ENCODE assay signal across 33 cellular contexts in genomic region chr12:103519632-103520031, GRCh38. TPM values are rescaled to one million over a fixed set of nuclear protein-coding genes. Genes with fewer than 3 reads are reported as not detected.
"Had no signal": no experiment of that assay in that cellular context is flagged by ENCODE, and none has a peak within 500 bp of the region (broad histone marks: within the 10 kb centered on the region; RNA-seq: fewer than 3 reads in every experiment).

No MANE protein-coding gene starts in this region.

- H3K27ac ChIP-seq: coronary artery, esophagus squamous epithelium, heart right ventricle, neutrophil, parathyroid adenoma, right atrium auricular region, thoracic aorta, tibial nerve, upper lobe of left lung had no signal

- H3K9me3 Mint-ChIP-seq: mesothelial cell of epicardium; neural crest cell; stimulated activated effector memory CD8-positive, alpha-beta T cell treated with anti-CD3 and anti-CD28 coated beads, Interleukin-12 subunit alpha, Interleukin-12 subunit beta, amount 100 ng/mL, for 72 hours had no signal

- H3K36me3 ChIP-seq: esophagus squamous epithelium, heart right ventricle, neutrophil, right atrium auricular region, thoracic aorta, tibial nerve, upper lobe of left lung had no signal

- H3K36me3 Mint-ChIP-seq: mesothelial cell of epicardium; natural killer cell treated with Interleukin-12 subunit alpha and Interleukin-12 subunit beta and Interleukin-15 and Interleukin-18, amount 100 ng/mL, for 72 hours; stimulated activated effector memory CD8-positive, alpha-beta T cell treated with anti-CD3 and anti-CD28 coated beads, Interleukin-12 subunit alpha, Interleukin-12 subunit beta, amount 100 ng/mL, for 72 hours had no signal

- DNase-seq: dermis blood vessel endothelial cell; effector memory CD4-positive, alpha-beta T cell; erythroblast; esophagus squamous epithelium; foreskin melanocyte; glutamatergic neuron; heart right ventricle; hippocampal formation; mesenchymal stem cell; mucosa of descending colon; stimulated activated CD4-positive, alpha-beta T cell treated with anti-CD3 and anti-CD28 coated beads, Interleukin-2, amount 100 ng/mL, for 24 hours; stimulated activated CD4-positive, alpha-beta T cell treated with anti-CD3 and anti-CD28 coated beads, Interleukin-4, amount 100 ng/mL, for 24 hours; upper lobe of left lung had no signal

- H3K4me1 Mint-ChIP-seq: stimulated activated effector memory CD8-positive, alpha-beta T cell treated with anti-CD3 and anti-CD28 coated beads, Interleukin-12 subunit alpha, Interleukin-12 subunit beta, amount 100 ng/mL, for 72 hours had no signal

- H3K4me3 ChIP-seq: coronary artery, esophagus squamous epithelium, heart right ventricle, lung, mucosa of descending colon, right atrium auricular region, smooth muscle cell, thoracic aorta, tibial nerve, upper lobe of left lung had no signal

- H3K4me1 ChIP-seq: heart right ventricle, parathyroid adenoma, right atrium auricular region, tibial nerve, upper lobe of left lung had no signal

- ATAC-seq: heart right ventricle; left lobe of liver; mucosa of descending colon; natural killer cell treated with Interleukin-12 subunit alpha and Interleukin-12 subunit beta and Interleukin-15 and Interleukin-18, amount 100 ng/mL, for 72 hours; sciatic nerve; stimulated activated effector memory CD8-positive, alpha-beta T cell treated with anti-CD3 and anti-CD28 coated beads, Interleukin-12 subunit alpha, Interleukin-12 subunit beta, amount 100 ng/mL, for 72 hours had no signal

- H3K27me3 Mint-ChIP-seq: stimulated activated naive CD8-positive, alpha-beta T cell treated with anti-CD3 and anti-CD28 coated beads, Interleukin-15, Interleukin-2, amounts not matched to agents 100 ng/mL and 50 ng/mL, for 24 hours had no signal

- H3K4me3 Mint-ChIP-seq: mesothelial cell of epicardium; naive B cell; natural killer cell treated with Interleukin-12 subunit alpha and Interleukin-12 subunit beta and Interleukin-15 and Interleukin-18, amount 100 ng/mL, for 72 hours; neural crest cell; stimulated activated effector memory CD8-positive, alpha-beta T cell treated with anti-CD3 and anti-CD28 coated beads, Interleukin-12 subunit alpha, Interleukin-12 subunit beta, amount 100 ng/mL, for 72 hours; stimulated activated naive CD8-positive, alpha-beta T cell treated with anti-CD3 and anti-CD28 coated beads, Interleukin-15, Interleukin-2, amounts not matched to agents 100 ng/mL and 50 ng/mL, for 24 hours had no signal

- H3K27me3 ChIP-seq: esophagus squamous epithelium, heart right ventricle, neutrophil, right atrium auricular region, tibial nerve, upper lobe of left lung had no signal

- H3K9me3 ChIP-seq: esophagus squamous epithelium, heart right ventricle, mucosa of descending colon, neutrophil, right atrium auricular region, thoracic aorta, tibial nerve, upper lobe of left lung had no signal

- H3K27ac Mint-ChIP-seq: mesothelial cell of epicardium; natural killer cell treated with Interleukin-12 subunit alpha and Interleukin-12 subunit beta and Interleukin-15 and Interleukin-18, amount 100 ng/mL, for 72 hours; progenitor cell of endocrine pancreas; stimulated activated effector memory CD8-positive, alpha-beta T cell treated with anti-CD3 and anti-CD28 coated beads, Interleukin-12 subunit alpha, Interleukin-12 subunit beta, amount 100 ng/mL, for 72 hours; stimulated activated naive CD8-positive, alpha-beta T cell treated with anti-CD3 and anti-CD28 coated beads, Interleukin-15, Interleukin-2, amounts not matched to agents 100 ng/mL and 50 ng/mL, for 24 hours had no signal

RNA-seq across cellular contexts. Expression of gene C12orf42, which starts 23.9 kb away (rescaled TPM):
- total RNA-seq: dermis blood vessel endothelial cell; endothelial cell of umbilical vein; esophagus squamous epithelium; kidney epithelial cell; left lobe of liver; lung; natural killer cell treated with Interleukin-12 subunit alpha and Interleukin-12 subunit beta and Interleukin-15 and Interleukin-18, amount 100 ng/mL, for 72 hours; neural crest cell; osteoblast; right atrium auricular region; smooth muscle cell; thoracic aorta; upper lobe of left lung had no signal
- polyA plus RNA-seq: endothelial cell of umbilical vein, heart right ventricle, smooth muscle cell had no signal
